ENCODE assay signal across 1 cellular context in genomic region chr1:106254748-106255147, GRCh38.
TF ChIP-seq lines count a peak whose summit lies in the region.

No MANE protein-coding gene starts in this region.

TF ChIP-seq in WTC11, 78 proteins besides CTCF, POLR2A, EP300 and RAD21 (continued from another document):
- TF ChIP-seq ZSCAN18 (CRISPR knock-in tag; IDR thresholded peaks at IDR 0.05), result no peak
